Comparison of ENCODE assay signal across 20 cellular contexts in genomic region chr1:216111842-216112241, GRCh38.
A peak's percentile ranks its signal among the peaks of the same experiment; 100 is the strongest.
DNase-seq lines count a peak whose midpoint lies in the region; FAIRE-seq and TF ChIP-seq lines count a peak whose summit lies in the region.
"Had no signal": no experiment of that assay in that cellular context is flagged by ENCODE, and none has a peak within 500 bp of the region (broad histone marks: within the 10 kb centered on the region; RNA-seq: fewer than 3 reads in every experiment).

No MANE protein-coding gene starts in this region.

- CTCF ChIA-PET in BJ (lab: Yijun Ruan, JAX): interaction anchor here (1.2 to 1.7 kb wide), 2 partner anchors 8 to 110 kb away, joined by 4 to 5 read pairs; no protein-coding TSS in a partner anchor

- DNase-seq in BJ (ENCODE audit: low read depth) (no peak), HCEC 1CT (peak; percentile 7), SK-MEL-5 (ENCODE audit: low read depth, low spot score) (peak; percentile 5), occipital lobe (lab: John Stamatoyannopoulos, UW) (no peak), cardiac septum (ENCODE audit: low spot score) (no peak), nephron progenitor cell (no peak)
- no peak for DNase-seq in activated CD4-positive, alpha-beta T cell treated with anti-CD3 and anti-CD28 coated beads, Interleukin-2, amount 50 U/mL, for 4 hours
- DNase-seq: activated CD4-positive, CD25-positive, alpha-beta regulatory T cell; CD8-positive, alpha-beta memory T cell; cerebellar nuclear complex; naive thymus-derived CD8-positive, alpha-beta T cell; NCI-H2081 treated with DMSO at 0.1 percent for 48 hours; stimulated activated CD4-positive, alpha-beta T cell treated with anti-CD3 and anti-CD28 coated beads, Interleukin-4, amount 100 ng/mL, for 4 hours; T-cell; upper lobe of left lung had no signal

- H3K36me3 ChIP-seq in BJ (ENCODE audit: control insufficient read depth, insufficient read depth, low read length): no peaks in the 10 kb centered on the region
- H3K36me3 ChIP-seq: right atrium auricular region, upper lobe of left lung had no signal

- no peaks in the 10 kb centered on the region for H3K36me3 Mint-ChIP-seq in nephron progenitor cell (ENCODE audit: low read depth)
- H3K36me3 Mint-ChIP-seq: activated naive CD4-positive, alpha-beta T cell treated with anti-CD3 and anti-CD28 coated beads, Interleukin-2, amount 50 U/mL, for 24 hours; CD8-positive, alpha-beta memory T cell; naive thymus-derived CD8-positive, alpha-beta T cell; stimulated activated memory B cell treated with anti-CD40 and anti-IgM and Interleukin-4, amounts not matched to agents 10 μg/mL and 1 μg/mL and 100 μg/mL, for 72 hours; T-cell had no signal

- no peaks in the 10 kb centered on the region for H3K27me3 ChIP-seq in BJ (ENCODE audit: control insufficient read depth, insufficient read depth, low read length)
- H3K27me3 ChIP-seq: right atrium auricular region, upper lobe of left lung had no signal

- no peaks in the 10 kb centered on the region for H3K4me1 Mint-ChIP-seq in nephron progenitor cell
- H3K4me1 Mint-ChIP-seq: activated naive CD4-positive, alpha-beta T cell treated with anti-CD3 and anti-CD28 coated beads, Interleukin-2, amount 50 U/mL, for 24 hours; CD8-positive, alpha-beta memory T cell; naive thymus-derived CD8-positive, alpha-beta T cell; stimulated activated memory B cell treated with anti-CD40 and anti-IgM and Interleukin-4, amounts not matched to agents 10 μg/mL and 1 μg/mL and 100 μg/mL, for 72 hours; T-cell had no signal

- POLR2A ChIA-PET in BJ (lab: Charles Lee): no interaction called here

- TF ChIP-seq CTCF in BJ (IDR thresholded peaks at IDR 0.05; ENCODE audit: insufficient read depth, low read depth, low read length) (peak; percentile 27; the same call in 1 of the 2 replicates), nephron progenitor cell (IDR thresholded peaks at IDR 0.05) (no peak)

- no peaks in the 10 kb centered on the region for H3K27me3 Mint-ChIP-seq in nephron progenitor cell (ENCODE audit: low read depth, poor library complexity)
- H3K27me3 Mint-ChIP-seq: activated naive CD4-positive, alpha-beta T cell treated with anti-CD3 and anti-CD28 coated beads, Interleukin-2, amount 50 U/mL, for 24 hours; CD8-positive, alpha-beta memory T cell; naive thymus-derived CD8-positive, alpha-beta T cell; stimulated activated memory B cell treated with anti-CD40 and anti-IgM and Interleukin-4, amounts not matched to agents 10 μg/mL and 1 μg/mL and 100 μg/mL, for 72 hours; T-cell had no signal

- H3K4me3 ChIP-seq in BJ (ENCODE audit: low read depth, low read length): no peak overlapping the region
- H3K4me3 ChIP-seq: K562, right atrium auricular region, upper lobe of left lung had no signal

- no peaks in the 10 kb centered on the region for H3K9me3 Mint-ChIP-seq in nephron progenitor cell
- H3K9me3 Mint-ChIP-seq: activated naive CD4-positive, alpha-beta T cell treated with anti-CD3 and anti-CD28 coated beads, Interleukin-2, amount 50 U/mL, for 24 hours; stimulated activated memory B cell treated with anti-CD40 and anti-IgM and Interleukin-4, amounts not matched to agents 10 μg/mL and 1 μg/mL and 100 μg/mL, for 72 hours had no signal

- intact Hi-C loops in cardiac septum (cut with DNase I): no loop called here

- peak; percentile 95 for FAIRE-seq in islet of Langerhans (lab: Jason Lieb, UNC)
- FAIRE-seq: K562 had no signal

- no peak overlapping the region for H3K4me3 Mint-ChIP-seq in nephron progenitor cell
- H3K4me3 Mint-ChIP-seq: activated naive CD4-positive, alpha-beta T cell treated with anti-CD3 and anti-CD28 coated beads, Interleukin-2, amount 50 U/mL, for 24 hours; CD8-positive, alpha-beta memory T cell; naive thymus-derived CD8-positive, alpha-beta T cell; stimulated activated memory B cell treated with anti-CD40 and anti-IgM and Interleukin-4, amounts not matched to agents 10 μg/mL and 1 μg/mL and 100 μg/mL, for 72 hours; T-cell had no signal

- no peak overlapping the region for H3K27ac Mint-ChIP-seq in nephron progenitor cell
- H3K27ac Mint-ChIP-seq: activated naive CD4-positive, alpha-beta T cell treated with anti-CD3 and anti-CD28 coated beads, Interleukin-2, amount 50 U/mL, for 24 hours; CD8-positive, alpha-beta memory T cell; naive thymus-derived CD8-positive, alpha-beta T cell; stimulated activated memory B cell treated with anti-CD40 and anti-IgM and Interleukin-4, amounts not matched to agents 10 μg/mL and 1 μg/mL and 100 μg/mL, for 72 hours; T-cell had no signal

- in situ Hi-C loops in SK-MEL-5 (cut with HindIII; ENCODE audit: low pct_unique_long_range_greater_than_20kb, low sequenced_read_pairs): no loop called here

Comparison
In these comparisons a context has a peak if more than half of its experiments do, and no peak if none do; other contexts are left out.
1. DNase-seq: peak in HCEC 1CT (single experiment) and SK-MEL-5 (single experiment); none in BJ (single experiment), occipital lobe (single experiment), cardiac septum (single experiment), nephron progenitor cell (single experiment) and activated CD4-positive, alpha-beta T cell treated with anti-CD3 and anti-CD28 coated beads, Interleukin-2, amount 50 U/mL, for 4 hours (0 of 2).